12 cellular contexts compared by ENCODE assay signal in genomic region chr5:37247496-37247895, GRCh38. TPM values are rescaled to one million over a fixed set of nuclear protein-coding genes. Genes with fewer than 3 reads are reported as not detected.
A peak's percentile ranks its signal among the peaks of the same experiment; 100 is the strongest.
DNase-seq lines count a peak whose midpoint lies in the region; ATAC-seq, FAIRE-seq and TF ChIP-seq lines count a peak whose summit lies in the region.
"Had no signal": no experiment of that assay in that cellular context is flagged by ENCODE, and none has a peak within 500 bp of the region (broad histone marks: within the 10 kb centered on the region; RNA-seq: fewer than 3 reads in every experiment).

No MANE protein-coding gene starts in this region.

- no peaks in the 10 kb centered on the region for H3K27me3 Mint-ChIP-seq in CD4-positive, alpha-beta memory T cell
- no peaks in the 10 kb centered on the region for H3K27me3 Mint-ChIP-seq in central memory CD8-positive, alpha-beta T cell
- peaks cover 3% of the 10 kb centered on the region for H3K27me3 Mint-ChIP-seq in nephron progenitor cell (ENCODE audit: low read depth, poor library complexity)

- POLR2A ChIA-PET in CD4-positive, alpha-beta memory T cell (lab: Charles Lee; ENCODE audit: partially characterized antibody) = no interaction called here

- peaks cover 3 to 10% (median 9%) of the 10 kb centered on the region in 4 donors for H3K4me1 Mint-ChIP-seq in CD4-positive, alpha-beta memory T cell
- H3K4me1 Mint-ChIP-seq in central memory CD8-positive, alpha-beta T cell = peaks cover 12% of the 10 kb centered on the region
- peaks cover 26% of the 10 kb centered on the region for H3K4me1 Mint-ChIP-seq in nephron progenitor cell

- DNase-seq in CD4-positive, alpha-beta memory T cell = no peak
- no peak for DNase-seq in NB4 (ENCODE audit: low read depth)
- no peak for DNase-seq in central memory CD8-positive, alpha-beta T cell (ENCODE audit: low spot score in 2 of 2)
- no peak for DNase-seq in nephron progenitor cell
- DNase-seq in GM12892 (ENCODE audit: insufficient read length) = no peak
- DNase-seq in DMS114 treated with DMSO at 0.1 percent for 48 hours (lab: John Stamatoyannopoulos, UW; ENCODE audit: unreplicated experiment) = no peak
- no peak for DNase-seq in NCI-H748 treated with DMSO at 0.1 percent for 48 hours (lab: John Stamatoyannopoulos, UW)
- DNase-seq: effector CD4-positive, alpha-beta T cell; H9; NCI-H2029; NCI-H69 had no signal

- CTCF ChIA-PET in CD4-positive, alpha-beta memory T cell (lab: Charles Lee; ENCODE audit: partially characterized antibody) = interaction anchor here (1.1 kb wide), 1 partner anchor 114 kb away, joined by 3 read pairs; no protein-coding TSS in a partner anchor

- TF ChIP-seq POLR2A in NB4 (IDR thresholded peaks at IDR 0.05; ENCODE audit: extremely low read depth, insufficient read length) = no peak
- no peak for TF ChIP-seq POLR2A in GM12892 (IDR thresholded peaks at IDR 0.05; ENCODE audit: low read depth, low read length)

- FAIRE-seq in GM12892 (lab: Jason Lieb, UNC) = no peak

- no peak for TF ChIP-seq CTCF in NB4 (IDR thresholded peaks at IDR 0.05; ENCODE audit: low read depth, low read length)
- TF ChIP-seq CTCF in nephron progenitor cell (IDR thresholded peaks at IDR 0.05) = no peak

- no peaks in the 10 kb centered on the region for H3K27me3 ChIP-seq in CD4-positive, alpha-beta memory T cell (ENCODE audit: insufficient read depth, low read length)

- no peaks in the 10 kb centered on the region for H3K9me3 Mint-ChIP-seq in CD4-positive, alpha-beta memory T cell
- no peaks in the 10 kb centered on the region for H3K9me3 Mint-ChIP-seq in central memory CD8-positive, alpha-beta T cell
- peaks cover 6% of the 10 kb centered on the region for H3K9me3 Mint-ChIP-seq in nephron progenitor cell
- H3K9me3 Mint-ChIP-seq: H9 had no signal

- H3K36me3 Mint-ChIP-seq in CD4-positive, alpha-beta memory T cell = peaks cover 0 to 1% of the 10 kb centered on the region in 2 donors
- H3K36me3 Mint-ChIP-seq in central memory CD8-positive, alpha-beta T cell (ENCODE audit: insufficient read depth) = peaks cover 12% of the 10 kb centered on the region
- H3K36me3 Mint-ChIP-seq in nephron progenitor cell (ENCODE audit: low read depth) = peaks cover 6% of the 10 kb centered on the region

- H3K27ac ChIP-seq in CD4-positive, alpha-beta memory T cell (ENCODE audit: low read depth, low read length) = no peak overlapping the region

- H3K27ac Mint-ChIP-seq in CD4-positive, alpha-beta memory T cell = no peak overlapping the region
- no peak overlapping the region for H3K27ac Mint-ChIP-seq in central memory CD8-positive, alpha-beta T cell (ENCODE audit: low read depth)
- H3K27ac Mint-ChIP-seq in nephron progenitor cell = no peak overlapping the region

- no peaks in the 10 kb centered on the region for H3K9me3 ChIP-seq in CD4-positive, alpha-beta memory T cell (ENCODE audit: control insufficient read depth in 1 of 2, low read length in 2 of 2)

- no peak for ATAC-seq in central memory CD8-positive, alpha-beta T cell (replicated peaks; ENCODE audit: extremely low read depth, poor library complexity, severe bottlenecking)
- no peak for ATAC-seq in HG03025 (IDR thresholded peaks at IDR 0.05; ENCODE audit: low FRiP score, unreplicated experiment)

- H3K4me3 Mint-ChIP-seq in CD4-positive, alpha-beta memory T cell = peak overlapping the region in 7 of 8 donors; percentile 30 to 85 (median 55)
- peak overlapping the region; percentile 57 for H3K4me3 Mint-ChIP-seq in central memory CD8-positive, alpha-beta T cell
- peak overlapping the region; percentile 84 for H3K4me3 Mint-ChIP-seq in nephron progenitor cell

- intact Hi-C loops in CD4-positive, alpha-beta memory T cell (cut with micrococcal nuclease) = no loop called here

- peaks cover 5% of the 10 kb centered on the region for H3K4me1 ChIP-seq in CD4-positive, alpha-beta memory T cell (ENCODE audit: insufficient read depth, low read length)

- H3K4me3 ChIP-seq in CD4-positive, alpha-beta memory T cell (ENCODE audit: low read length in 2 of 2) = no peak overlapping the region
- peak overlapping the region; percentile 3 for H3K4me3 ChIP-seq in NB4 (ENCODE audit: low read depth, low read length)

- no peaks in the 10 kb centered on the region for H3K36me3 ChIP-seq in CD4-positive, alpha-beta memory T cell (ENCODE audit: insufficient read depth, low read length)

RNA-seq across cellular contexts. Expression of gene CPLANE1, which starts 1.7 kb away (rescaled TPM):
- total RNA-seq in CD4-positive, alpha-beta memory T cell = 1 to 10 TPM; 6.5 to 8.5 TPM
- polyA plus RNA-seq in CD4-positive, alpha-beta memory T cell = 1 to 10 TPM in 1 of 2 donors, under 1 TPM in 1; 0.09 to 1.4 TPM
- 4.0 TPM for polyA plus RNA-seq in GM12892 (2012; ENCODE audit: missing spikeins)
